1 cellular context compared by ENCODE assay signal in genomic region chr19:1094655-1094977, GRCh38.
TF ChIP-seq lines count a peak whose summit lies in the region.

No MANE protein-coding gene starts in this region.

TF ChIP-seq in K562, 482 proteins besides CTCF, POLR2A, EP300 and RAD21:
- TF ChIP-seq KAT7 (CRISPR knock-in tag; IDR thresholded peaks at IDR 0.05; ENCODE audit: borderline replicate concordance) (peak; percentile 51; the same call in 1 of the 2 replicates), ZNF79 (CRISPR knock-in tag; IDR thresholded peaks at IDR 0.05; ENCODE audit: low read depth) (no peak), USF2 (CRISPR knock-in tag; IDR thresholded peaks at IDR 0.05) (no peak), ZNF354B (CRISPR knock-in tag; IDR thresholded peaks at IDR 0.05) (no peak), ETS1 (conservative IDR thresholded peaks at IDR 0.05; ENCODE audit: control insufficient read depth, low read depth, low read length) (peak; percentile 22; the same call in 1 of the 2 replicates), ZNF668 (CRISPR knock-in tag; IDR thresholded peaks at IDR 0.05) (no peak), XRCC5 (IDR thresholded peaks at IDR 0.05; ENCODE audit: low read depth, low read length) (no peak), ZNF740 (CRISPR knock-in tag; IDR thresholded peaks at IDR 0.05) (0 out of 2 replicates have a peak, but pooled peaks have one; percentile 29), ZNF740 (tag; IDR thresholded peaks at IDR 0.05) (no peak), ID3 (CRISPR knock-in tag; IDR thresholded peaks at IDR 0.05) (no peak), ID3 (tag; IDR thresholded peaks at IDR 0.05) (no peak), ZBTB43 (CRISPR knock-in tag; IDR thresholded peaks at IDR 0.05) (no peak), PHTF2 (CRISPR knock-in tag; IDR thresholded peaks at IDR 0.05) (no peak), NKRF (IDR thresholded peaks at IDR 0.05; ENCODE audit: borderline replicate concordance) (no peak), MTA1 (IDR thresholded peaks at IDR 0.05; ENCODE audit: borderline replicate concordance) (no peak), TCF7 (IDR thresholded peaks at IDR 0.05; ENCODE audit: borderline replicate concordance) (no peak), FOXO4 (CRISPR knock-in tag; IDR thresholded peaks at IDR 0.05) (no peak), GTF3C2 (IDR thresholded peaks at IDR 0.05; ENCODE audit: borderline replicate concordance, extremely low read depth, insufficient read length) (no peak), FUS (optimal IDR thresholded peaks at IDR 0.05; ENCODE audit: low read depth, low read length) (no peak), ZZZ3 (IDR thresholded peaks at IDR 0.05) (no peak), SIN3A (IDR thresholded peaks at IDR 0.05; ENCODE audit: borderline replicate concordance in 2 of 2, control insufficient read depth in 1 of 2, low read depth in 2 of 2, low read length in 2 of 2) (peak in 1 of 2 experiments; percentile 47; a peak in 1 of 4 replicates), NR0B1 (IDR thresholded peaks at IDR 0.05; ENCODE audit: partially characterized antibody) (no peak)
